Comparison of ENCODE assay signal across 25 cellular contexts in genomic region chr1:83927061-83927460, GRCh38.
"Had no signal": no experiment of that assay in that cellular context is flagged by ENCODE, and none has a peak within 500 bp of the region (broad histone marks: within the 10 kb centered on the region; RNA-seq: fewer than 3 reads in every experiment).

No MANE protein-coding gene starts in this region.

- H3K27ac ChIP-seq: brain microvascular endothelial cell, coronary artery, esophagus muscularis mucosa, gastroesophageal sphincter, heart right ventricle had no signal

- H3K4me1 ChIP-seq: heart right ventricle had no signal

- H3K27me3 ChIP-seq: brain microvascular endothelial cell, esophagus muscularis mucosa, gastroesophageal sphincter, heart right ventricle had no signal

- ATAC-seq: activated CD4-positive, alpha-beta T cell treated with anti-CD3 and anti-CD28 coated beads for 36 hours; activated T-cell treated with anti-CD3 and anti-CD28 coated beads, Interleukin-2, amount 50 U/mL, for 72 hours; effector memory CD8-positive, alpha-beta T cell; gastroesophageal sphincter; heart right ventricle; T-helper 17 cell had no signal

- DNase-seq: activated CD4-positive, alpha-beta memory T cell treated with anti-CD3 and anti-CD28 coated beads, Interleukin-2, amount 10 ng/mL, durations not matched to agents 7 days and 5 days; activated CD4-positive, alpha-beta T cell treated with anti-CD3 and anti-CD28 coated beads for 36 hours; activated CD4-positive, alpha-beta T cell treated with anti-CD3 and anti-CD28 coated beads, Interleukin-2, amount 10 ng/mL, durations not matched to agents 24 days and 14 days; activated CD4-positive, alpha-beta T cell treated with anti-CD3 and anti-CD28 coated beads, Interleukin-2, amount 50 U/mL, for 4 hours; activated CD4-positive, CD25-positive, alpha-beta regulatory T cell; activated CD4-positive, CD25-positive, alpha-beta regulatory T cell treated with anti-CD3 and anti-CD28 coated beads, Interleukin-2, amount 50 U/mL, for 72 hours; activated CD8-positive, alpha-beta memory T cell treated with anti-CD3 and anti-CD28 coated beads, Interleukin-2, amount 50 U/mL, for 48 hours; activated gamma-delta T cell; activated naive CD4-positive, alpha-beta T cell; activated naive CD4-positive, alpha-beta T cell treated with anti-CD3 and anti-CD28 coated beads, Interleukin-2, amount 10 ng/mL, durations not matched to agents 7 days and 5 days; activated T-cell treated with anti-CD3 and anti-CD28 coated beads for 4 hours; activated T-cell treated with anti-CD3 and anti-CD28 coated beads, Interleukin-2, amount 50 U/mL, for 24 hours; activated T-cell treated with anti-CD3 and anti-CD28 coated beads, Interleukin-2, amount 50 U/mL, for 72 hours; amniotic stem cell; brain microvascular endothelial cell; effector CD4-positive, alpha-beta T cell; effector memory CD8-positive, alpha-beta T cell; erythroblast; foreskin melanocyte; heart right ventricle; T-helper 1 cell; T-helper 17 cell had no signal

- H3K36me3 ChIP-seq: brain microvascular endothelial cell had no signal

- H3K4me3 ChIP-seq: coronary artery, esophagus muscularis mucosa, gastroesophageal sphincter, heart right ventricle had no signal

- H3K9me3 ChIP-seq: esophagus muscularis mucosa, gastroesophageal sphincter, heart right ventricle had no signal
